8 cellular contexts compared by ENCODE assay signal in the genomic region with DNA sequence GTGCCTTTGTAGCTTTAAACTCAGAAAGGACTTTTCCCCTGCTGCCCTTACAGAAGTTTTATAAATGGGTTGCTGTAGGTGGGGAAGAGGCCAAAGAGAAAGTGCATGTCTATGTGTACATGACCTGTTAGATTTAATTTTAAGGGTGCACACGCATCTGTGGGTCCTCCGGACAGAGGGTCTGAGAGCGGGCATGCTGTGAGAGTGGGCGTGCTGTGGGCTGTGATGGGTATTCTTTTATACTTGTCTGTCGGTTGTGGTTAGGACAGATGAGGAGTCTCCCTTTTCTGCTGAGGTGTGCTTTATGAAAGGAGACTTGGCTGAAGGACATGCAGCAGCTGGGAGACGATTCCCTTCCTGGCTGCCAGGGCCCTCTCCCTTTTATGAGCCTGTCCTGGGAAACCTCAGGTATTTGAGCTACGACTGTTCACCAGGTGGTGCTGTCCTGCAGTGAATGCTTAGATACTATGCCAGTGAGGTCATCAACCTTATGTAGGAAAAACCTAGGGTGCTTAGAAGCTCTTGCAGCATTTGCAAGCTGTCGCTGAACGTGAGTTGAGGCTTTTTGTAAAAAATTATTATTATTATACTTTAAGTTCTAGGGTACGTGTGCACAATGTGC.
A peak's percentile ranks its signal among the peaks of the same experiment; 100 is the strongest.
DNase-seq lines count a peak whose midpoint lies in the region; ATAC-seq, FAIRE-seq and TF ChIP-seq lines count a peak whose summit lies in the region.

No MANE protein-coding gene starts in this region.

- H3K9me3 ChIP-seq in left ventricle myocardium inferior (replicated peaks) = peaks cover 6% of the 10 kb centered on the region

- H3K4me1 ChIP-seq in left ventricle myocardium inferior = peaks cover 60% of the 10 kb centered on the region

- H3K27ac ChIP-seq in left ventricle myocardium inferior (replicated peaks) = peak overlapping the region; percentile 60

- H3K27me3 ChIP-seq in left ventricle myocardium inferior (ENCODE audit: low read depth) = no peaks in the 10 kb centered on the region

- no peak overlapping the region for H3K4me3 Mint-ChIP-seq in stimulated activated effector memory CD8-positive, alpha-beta T cell treated with anti-CD3 and anti-CD28 coated beads, Interleukin-12 subunit alpha, Interleukin-12 subunit beta, amount 100 ng/mL, for 72 hours

- peaks cover 16% of the 10 kb centered on the region for H3K4me1 Mint-ChIP-seq in stimulated activated effector memory CD8-positive, alpha-beta T cell treated with anti-CD3 and anti-CD28 coated beads, Interleukin-12 subunit alpha, Interleukin-12 subunit beta, amount 100 ng/mL, for 72 hours

- ATAC-seq in stimulated activated effector memory CD8-positive, alpha-beta T cell treated with anti-CD3 and anti-CD28 coated beads, Interleukin-12 subunit alpha, Interleukin-12 subunit beta, amount 100 ng/mL, for 72 hours = peak; percentile 53
- ATAC-seq in HG02973 (IDR thresholded peaks at IDR 0.05; ENCODE audit: unreplicated experiment) (no peak), HG03280 (IDR thresholded peaks at IDR 0.05; ENCODE audit: unreplicated experiment) (no peak), GM21360 (IDR thresholded peaks at IDR 0.05; ENCODE audit: unreplicated experiment) (no peak)

- no peaks in the 10 kb centered on the region for H3K9me3 Mint-ChIP-seq in stimulated activated effector memory CD8-positive, alpha-beta T cell treated with anti-CD3 and anti-CD28 coated beads, Interleukin-12 subunit alpha, Interleukin-12 subunit beta, amount 100 ng/mL, for 72 hours

- DNase-seq in D721Med (ENCODE audit: insufficient read length, low spot score) (no peak), SW480 (ENCODE audit: low spot score) (peak; percentile 88), left ventricle myocardium inferior (no peak)
- no peak for DNase-seq in stimulated activated effector memory CD8-positive, alpha-beta T cell treated with anti-CD3 and anti-CD28 coated beads, Interleukin-12 subunit alpha, Interleukin-12 subunit beta, amount 100 ng/mL, for 72 hours (ENCODE audit: low spot score in 2 of 2)

- TF ChIP-seq RAD21 in Ishikawa (IDR thresholded peaks at IDR 0.05; ENCODE audit: low read depth) = peak; percentile 96

- TF ChIP-seq CTCF in D721Med (IDR thresholded peaks at IDR 0.05; ENCODE audit: insufficient read depth, missing control alignments) (peak; percentile 27), left ventricle myocardium inferior (IDR thresholded peaks at IDR 0.05; ENCODE audit: borderline replicate concordance) (peak; percentile 48)

- no peak for FAIRE-seq in D721Med (lab: Jason Lieb, UNC)

- TF ChIP-seq EP300 in Ishikawa (IDR thresholded peaks at IDR 0.05; ENCODE audit: borderline replicate concordance) = no peak; the same call in 1 of the 2 replicates

- H3K4me3 ChIP-seq in left ventricle myocardium inferior = no peak overlapping the region

- no peak overlapping the region for H3K27ac Mint-ChIP-seq in stimulated activated effector memory CD8-positive, alpha-beta T cell treated with anti-CD3 and anti-CD28 coated beads, Interleukin-12 subunit alpha, Interleukin-12 subunit beta, amount 100 ng/mL, for 72 hours

- no peaks in the 10 kb centered on the region for H3K36me3 Mint-ChIP-seq in stimulated activated effector memory CD8-positive, alpha-beta T cell treated with anti-CD3 and anti-CD28 coated beads, Interleukin-12 subunit alpha, Interleukin-12 subunit beta, amount 100 ng/mL, for 72 hours

- no peaks in the 10 kb centered on the region for H3K36me3 ChIP-seq in left ventricle myocardium inferior

- intact Hi-C loops in left ventricle myocardium inferior (cut with micrococcal nuclease) = no loop called here

TF ChIP-seq in Ishikawa, 13 proteins besides CTCF, POLR2A, EP300 and RAD21:
- TF ChIP-seq TEAD4 (IDR thresholded peaks at IDR 0.05) = peak; percentile 73
- TF ChIP-seq, protein P1, sequence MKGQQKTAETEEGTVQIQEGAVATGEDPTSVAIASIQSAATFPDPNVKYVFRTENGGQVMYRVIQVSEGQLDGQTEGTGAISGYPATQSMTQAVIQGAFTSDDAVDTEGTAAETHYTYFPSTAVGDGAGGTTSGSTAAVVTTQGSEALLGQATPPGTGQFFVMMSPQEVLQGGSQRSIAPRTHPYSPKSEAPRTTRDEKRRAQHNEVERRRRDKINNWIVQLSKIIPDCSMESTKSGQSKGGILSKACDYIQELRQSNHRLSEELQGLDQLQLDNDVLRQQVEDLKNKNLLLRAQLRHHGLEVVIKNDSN (IDR thresholded peaks at IDR 0.05) = no peak
